2 cellular contexts compared by ENCODE assay signal in the genomic region with DNA sequence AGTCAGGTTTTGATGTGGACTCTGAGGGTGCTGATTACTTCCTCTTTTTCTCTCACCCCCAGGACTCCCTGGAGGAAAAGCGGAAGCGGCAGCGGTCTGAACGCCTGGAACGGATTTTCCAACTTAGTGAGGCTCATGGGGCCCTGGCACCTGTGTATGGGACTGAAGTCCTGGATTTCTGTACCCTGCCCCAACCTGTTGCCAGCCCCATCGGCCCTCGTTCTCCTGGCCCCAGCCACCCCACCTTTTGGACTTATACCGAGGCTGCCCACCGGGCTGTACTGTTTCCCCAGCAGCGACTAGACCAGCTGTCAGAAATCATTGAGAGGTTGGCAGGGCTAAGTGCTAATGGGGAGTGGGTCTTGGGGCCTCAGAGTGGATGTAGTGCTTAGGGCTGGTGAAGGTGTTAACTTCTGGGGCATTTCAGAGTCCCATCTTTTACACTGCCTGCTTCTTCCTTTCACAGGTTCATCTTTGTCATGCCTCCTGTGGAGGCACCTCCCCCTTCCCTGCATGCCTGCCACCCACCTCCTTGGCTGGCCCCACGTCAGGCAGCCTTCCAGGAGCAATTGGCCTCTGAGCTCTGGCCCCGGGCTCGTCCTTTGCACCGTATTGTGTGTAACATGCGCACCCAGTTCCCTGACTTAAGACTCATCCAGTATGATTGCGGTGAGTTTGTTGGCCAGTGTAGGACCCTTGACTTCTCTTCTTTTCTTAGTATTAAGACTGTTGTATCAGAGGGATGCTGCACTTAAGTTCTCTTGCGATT.
A peak's percentile ranks its signal among the peaks of the same experiment; 100 is the strongest.
TF ChIP-seq lines count a peak whose summit lies in the region.

No MANE protein-coding gene starts in this region.

TF ChIP-seq in HEK293, 187 proteins besides CTCF, POLR2A, EP300 and RAD21:
- TF ChIP-seq SCRT1 (tag by site-specific recombination; IDR thresholded peaks at IDR 0.05; ENCODE audit: borderline replicate concordance) (peak; percentile 44; the same call in 1 of the 2 replicates), SCRT2 (tag by site-specific recombination; IDR thresholded peaks at IDR 0.05) (peak; percentile 86), SETDB1 (IDR thresholded peaks at IDR 0.05; ENCODE audit: insufficient read length, low read length) (no peak)

TF ChIP-seq in HepG2, 621 proteins besides CTCF, POLR2A, EP300 and RAD21:
- TF ChIP-seq HIVEP1 (CRISPR knock-in tag; IDR thresholded peaks at IDR 0.05) (no peak), ADNP (CRISPR knock-in tag; IDR thresholded peaks at IDR 0.05) (no peak), ELF1 (CRISPR knock-in tag; IDR thresholded peaks at IDR 0.05) (no peak), REXO4 (CRISPR knock-in tag; IDR thresholded peaks at IDR 0.05; ENCODE audit: borderline replicate concordance) (no peak), FLYWCH1 (CRISPR knock-in tag; IDR thresholded peaks at IDR 0.05) (no peak), KLF13 (CRISPR knock-in tag; IDR thresholded peaks at IDR 0.05) (no peak), KDM3A (CRISPR knock-in tag; IDR thresholded peaks at IDR 0.05; ENCODE audit: low read depth) (no peak), POLR2G (IDR thresholded peaks at IDR 0.05; ENCODE audit: low read depth, low read length) (0 out of 2 replicates have a peak, but pooled peaks have one; percentile 15), TEAD2 (CRISPR knock-in tag; IDR thresholded peaks at IDR 0.05) (no peak), AGO2 (optimal IDR thresholded peaks at IDR 0.05; ENCODE audit: low read depth, low read length) (peak; percentile 75), ZNF557 (CRISPR knock-in tag; IDR thresholded peaks at IDR 0.05) (no peak), SMAD3 (CRISPR knock-in tag; IDR thresholded peaks at IDR 0.05) (no peak)
- TF ChIP-seq, protein P1, sequence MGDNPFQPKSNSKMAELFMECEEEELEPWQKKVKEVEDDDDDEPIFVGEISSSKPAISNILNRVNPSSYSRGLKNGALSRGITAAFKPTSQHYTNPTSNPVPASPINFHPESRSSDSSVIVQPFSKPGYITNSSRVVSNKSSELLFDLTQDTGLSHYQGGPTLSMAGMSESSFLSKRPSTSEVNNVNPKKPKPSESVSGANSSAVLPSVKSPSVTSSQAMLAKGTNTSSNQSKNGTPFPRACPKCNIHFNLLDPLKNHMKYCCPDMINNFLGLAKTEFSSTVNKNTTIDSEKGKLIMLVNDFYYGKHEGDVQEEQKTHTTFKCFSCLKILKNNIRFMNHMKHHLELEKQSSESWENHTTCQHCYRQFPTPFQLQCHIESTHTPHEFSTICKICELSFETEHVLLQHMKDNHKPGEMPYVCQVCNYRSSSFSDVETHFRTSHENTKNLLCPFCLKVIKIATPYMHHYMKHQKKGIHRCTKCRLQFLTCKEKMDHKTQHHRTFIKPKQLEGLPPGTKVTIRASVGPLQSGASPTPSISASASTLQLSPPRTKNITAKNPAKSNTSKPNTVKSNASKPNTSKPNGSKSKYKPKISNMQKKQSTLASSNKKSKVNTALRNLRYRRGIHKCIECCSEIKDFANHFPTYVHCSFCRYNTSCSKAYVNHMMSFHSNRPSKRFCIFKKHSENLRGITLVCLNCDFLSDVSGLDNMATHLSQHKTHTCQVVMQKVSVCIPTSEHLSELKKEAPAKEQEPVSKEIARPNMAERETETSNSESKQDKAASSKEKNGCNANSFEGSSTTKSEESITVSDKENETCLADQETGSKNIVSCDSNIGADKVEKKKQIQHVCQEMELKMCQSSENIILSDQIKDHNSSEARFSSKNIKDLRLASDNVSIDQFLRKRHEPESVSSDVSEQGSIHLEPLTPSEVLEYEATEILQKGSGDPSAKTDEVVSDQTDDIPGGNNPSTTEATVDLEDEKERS (CRISPR knock-in tag; IDR thresholded peaks at IDR 0.05): no peak
